In the genomic region with DNA sequence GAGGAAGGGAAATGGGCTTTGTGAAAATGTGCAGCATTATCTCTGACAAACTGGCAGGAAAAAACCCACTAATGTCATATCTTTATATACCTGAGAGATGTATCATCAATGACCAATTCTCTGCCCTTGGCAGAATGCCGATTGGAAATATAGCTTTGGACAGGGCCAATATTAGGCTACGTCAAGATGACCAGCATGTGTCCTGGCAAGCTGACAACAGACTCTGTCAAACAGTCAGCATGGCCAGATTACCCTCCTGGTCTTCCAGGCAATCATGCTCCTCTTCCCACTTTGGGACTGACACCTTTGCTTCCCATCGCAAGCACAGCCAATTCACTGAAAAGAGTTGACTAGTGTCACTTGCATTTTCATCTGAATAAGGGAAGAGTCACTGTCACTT, we compare ENCODE assay signal across 20 cellular contexts. TPM values are rescaled to one million over a fixed set of nuclear protein-coding genes. Genes with fewer than 3 reads are reported as not detected.
A peak's percentile ranks its signal among the peaks of the same experiment; 100 is the strongest.
DNase-seq lines count a peak whose midpoint lies in the region; ATAC-seq, FAIRE-seq and TF ChIP-seq lines count a peak whose summit lies in the region.
"Had no signal": no experiment of that assay in that cellular context is flagged by ENCODE, and none has a peak within 500 bp of the region (broad histone marks: within the 10 kb centered on the region; RNA-seq: fewer than 3 reads in every experiment).

No MANE protein-coding gene starts in this region.

- FAIRE-seq in bronchial epithelial cell (lab: Jason Lieb, UNC) = no peak
- FAIRE-seq: G401.6 had no signal

- no peaks in the 10 kb centered on the region for H3K27me3 ChIP-seq in bronchial epithelial cell (ENCODE audit: control insufficient read depth, insufficient read depth, low read length)

- DNase-seq in NCI-H2196 (lab: John Stamatoyannopoulos, UW; ENCODE audit: unreplicated experiment) (peak; percentile 5), NCI-H2196 treated with DMSO at 0.1 percent for 48 hours (lab: John Stamatoyannopoulos, UW; ENCODE audit: unreplicated experiment) (no peak), LNCaP clone FGC (ENCODE audit: low read depth) (peak; percentile 35), bronchial epithelial cell (ENCODE audit: low read depth) (peak; percentile 22), left lobe of liver (ENCODE audit: low spot score) (peak; percentile 43), T-helper 2 cell (no peak), iPS-NIHi11 (ENCODE audit: low spot score) (no peak)
- DNase-seq in activated CD8-positive, alpha-beta memory T cell treated with anti-CD3 and anti-CD28 coated beads, Interleukin-2, amount 50 U/mL, for 48 hours = no peak
- DNase-seq: 8988T; CD4-positive, alpha-beta memory T cell; GM23248; HCEC 1CT; KBM-7; NCI-H1048; NCI-H1436 treated with DMSO at 0.1 percent for 48 hours; NCI-H2081 treated with DMSO at 0.1 percent for 48 hours; NCI-H774; SHP77 treated with DMSO at 0.1 percent for 48 hours had no signal

- H3K36me3 ChIP-seq in bronchial epithelial cell (ENCODE audit: control insufficient read depth, insufficient read depth, low read length) = no peaks in the 10 kb centered on the region

- no peak for TF ChIP-seq CTCF in LNCaP clone FGC (IDR thresholded peaks at IDR 0.05; ENCODE audit: control insufficient read depth, extremely low read depth, insufficient read depth)
- TF ChIP-seq CTCF in bronchial epithelial cell (IDR thresholded peaks at IDR 0.05; ENCODE audit: insufficient read depth, low read length, severe bottlenecking) = no peak

- no peak overlapping the region for H3K4me3 ChIP-seq in LNCaP clone FGC (ENCODE audit: low read depth, low read length)
- H3K4me3 ChIP-seq in bronchial epithelial cell (ENCODE audit: low read depth, low read length) = no peak overlapping the region
- H3K4me3 ChIP-seq: GM23248 had no signal

- ATAC-seq in left lobe of liver = peak; percentile 34
- ATAC-seq: Panc1 had no signal

RNA-seq across cellular contexts. Expression of gene SORBS2, which starts 57.0 kb away (rescaled TPM):
- total RNA-seq in bronchial epithelial cell (1.1 and 1.9 TPM in 2 replicates), left lobe of liver (126 TPM)
- total RNA-seq: CD4-positive, alpha-beta memory T cell had no signal

Comparison
In these comparisons a context has a peak if more than half of its experiments do, and no peak if none do; other contexts are left out.
1. DNase-seq: peak in NCI-H2196 (single experiment), LNCaP clone FGC (single experiment), bronchial epithelial cell (single experiment) and left lobe of liver (single experiment); none in NCI-H2196 treated with DMSO at 0.1 percent for 48 hours (single experiment), T-helper 2 cell (0 of 5), activated CD8-positive, alpha-beta memory T cell treated with anti-CD3 and anti-CD28 coated beads, Interleukin-2, amount 50 U/mL, for 48 hours (single experiment) and iPS-NIHi11 (single experiment).
2. RNA of gene SORBS2, which starts 57.0 kb away (total RNA-seq): 126 TPM in left lobe of liver (single experiment); 1.1 to 1.9 TPM in bronchial epithelial cell; every median in the first group is over 10 times any median in the second.